ENCODE assay signal across 33 cellular contexts in genomic region chr17:189444-189843, GRCh38. TPM values are rescaled to one million over a fixed set of nuclear protein-coding genes. Genes with fewer than 3 reads are reported as not detected.
"Had no signal": no experiment of that assay in that cellular context is flagged by ENCODE, and none has a peak within 500 bp of the region (broad histone marks: within the 10 kb centered on the region; RNA-seq: fewer than 3 reads in every experiment).

No MANE protein-coding gene starts in this region.

- H3K36me3 ChIP-seq: ascending aorta had no signal

- H3K4me3 ChIP-seq: ascending aorta, body of pancreas had no signal

- H3K9me3 ChIP-seq: ascending aorta, body of pancreas, SK-N-SH had no signal

- H3K9me3 Mint-ChIP-seq: activated CD4-positive, alpha-beta memory T cell treated with anti-CD3 and anti-CD28 coated beads for 36 hours; activated CD4-positive, alpha-beta T cell treated with anti-CD3 and anti-CD28 coated beads, Interleukin-2, amount 10 ng/mL, durations not matched to agents 7 days and 5 days; activated T-helper 2 cell treated with anti-CD3 and anti-CD28 coated beads, Interferon-gamma antibody, Interleukin-2, Interleukin-4, amounts not matched to agents 10 μg/mL and 5 μg/mL and 100 μg/mL, durations not matched to agents 14 hours and 24 hours and 36 hours had no signal

- H3K27ac Mint-ChIP-seq: activated CD4-positive, alpha-beta memory T cell treated with anti-CD3 and anti-CD28 coated beads for 36 hours; activated CD4-positive, alpha-beta T cell treated with anti-CD3 and anti-CD28 coated beads, Interleukin-2, amount 10 ng/mL, durations not matched to agents 7 days and 5 days; activated T-helper 2 cell treated with anti-CD3 and anti-CD28 coated beads, Interferon-gamma antibody, Interleukin-2, Interleukin-4, amounts not matched to agents 10 μg/mL and 5 μg/mL and 100 μg/mL, durations not matched to agents 14 hours and 24 hours and 36 hours; IgD-negative memory B cell had no signal

- H3K9ac ChIP-seq: SK-N-SH had no signal

- FAIRE-seq: bronchial epithelial cell, RCC 7860 had no signal

- H3K27ac ChIP-seq: ascending aorta, body of pancreas, VCaP had no signal

- H3K27me3 ChIP-seq: ascending aorta, body of pancreas had no signal

- ATAC-seq: body of pancreas had no signal

- H3K4me1 ChIP-seq: ascending aorta had no signal

- H3K4me2 ChIP-seq: SK-N-SH had no signal

- DNase-seq: activated CD4-positive, alpha-beta memory T cell treated with anti-CD3 and anti-CD28 coated beads for 36 hours; activated CD4-positive, alpha-beta T cell treated with anti-CD3 and anti-CD28 coated beads, Interleukin-2, amount 10 ng/mL, durations not matched to agents 7 days and 5 days; activated CD4-positive, CD25-positive, alpha-beta regulatory T cell; activated CD8-positive, alpha-beta memory T cell treated with anti-CD3 and anti-CD28 coated beads for 24 hours; activated gamma-delta T cell treated with Interleukin-2 at 50 U/mL for 16 hours; activated T-cell treated with anti-CD3 and anti-CD28 coated beads, Interleukin-2, amount 50 U/mL, for 48 hours; amniotic stem cell; body of pancreas; central memory CD4-positive, alpha-beta T cell; KG1; NCI-H1092; NCI-H1417; NCI-H1694; NCI-H2029; NCI-H2107; NCI-H2171 treated with DMSO at 0.1 percent for 48 hours; NCI-H345; NCI-H510A; NCI-H526 treated with DMSO at 0.1 percent for 48 hours; NCI-H82; OCI-M1; SK-N-SH; T-helper 1 cell had no signal

- H3K36me3 Mint-ChIP-seq: activated CD4-positive, alpha-beta memory T cell treated with anti-CD3 and anti-CD28 coated beads for 36 hours; IgD-negative memory B cell had no signal

RNA-seq across cellular contexts. Expression of gene DOC2B, which starts 8.0 kb away (rescaled TPM):
- total RNA-seq: activated CD4-positive, alpha-beta T cell treated with anti-CD3 and anti-CD28 coated beads, Interleukin-2, amount 10 ng/mL, durations not matched to agents 7 days and 5 days; LHCN-M2 had no signal
- polyA plus RNA-seq: IgD-negative memory B cell had no signal

RNA-seq across cellular contexts. Expression of gene SCGB1C2, which starts 52.1 kb away (rescaled TPM):
- total RNA-seq: activated CD4-positive, alpha-beta memory T cell treated with anti-CD3 and anti-CD28 coated beads for 36 hours; activated CD4-positive, alpha-beta T cell treated with anti-CD3 and anti-CD28 coated beads, Interleukin-2, amount 10 ng/mL, durations not matched to agents 7 days and 5 days; activated T-helper 2 cell treated with anti-CD3 and anti-CD28 coated beads, Interferon-gamma antibody, Interleukin-2, Interleukin-4, amounts not matched to agents 10 μg/mL and 5 μg/mL and 100 μg/mL, durations not matched to agents 14 hours and 24 hours and 36 hours; ascending aorta; body of pancreas; bronchial epithelial cell; chondrocyte; LHCN-M2; M059J; T-helper 2 cell treated with Interferon-gamma antibody and Interleukin-4, amounts not matched to agents 100 ng/mL and 5 ng/mL, for 36 hours had no signal
- polyA plus RNA-seq: IgD-negative memory B cell, SK-N-SH had no signal
